In genomic region chr6:14798996-14799588, GRCh38 we compare ENCODE assay signal across 20 cellular contexts.
"Had no signal": no experiment of that assay in that cellular context is flagged by ENCODE, and none has a peak within 500 bp of the region (broad histone marks: within the 10 kb centered on the region; RNA-seq: fewer than 3 reads in every experiment).

No MANE protein-coding gene starts in this region.

- H3K27ac ChIP-seq: foreskin keratinocyte, heart left ventricle, pancreas, prostate gland, skin epidermis, upper lobe of left lung, vagina had no signal

- H3K36me3 Mint-ChIP-seq: activated naive CD4-positive, alpha-beta T cell treated with anti-CD3 and anti-CD28 coated beads, Interleukin-2, amount 50 U/mL, for 24 hours; mesothelial cell of epicardium; naive B cell had no signal

- H3K9me3 Mint-ChIP-seq: activated B cell treated with CpG ODN at 0.5 μM for 24 hours; activated T-cell treated with anti-CD3 and anti-CD28 coated beads, Interleukin-2, amount 50 U/mL, for 4 hours; activated T-helper 2 cell treated with anti-CD3 and anti-CD28 coated beads, Interferon-gamma antibody, Interleukin-2, Interleukin-4, amounts not matched to agents 10 μg/mL and 5 μg/mL and 100 μg/mL, durations not matched to agents 14 hours and 24 hours and 36 hours; mesothelial cell of epicardium; nephron progenitor cell had no signal

- H3K4me3 Mint-ChIP-seq: activated B cell treated with CpG ODN at 0.5 μM for 24 hours; activated CD8-positive, alpha-beta T cell treated with anti-CD3 and anti-CD28 coated beads for 36 hours; activated naive CD4-positive, alpha-beta T cell treated with anti-CD3 and anti-CD28 coated beads, Interleukin-2, amount 50 U/mL, for 24 hours; activated naive CD8-positive, alpha-beta T cell treated with anti-CD3 and anti-CD28 coated beads, Interleukin-2, amount 50 U/mL, for 24 hours; activated T-cell treated with anti-CD3 and anti-CD28 coated beads, Interleukin-2, amount 50 U/mL, for 4 hours; mesothelial cell of epicardium; nephron progenitor cell; stimulated activated naive CD8-positive, alpha-beta T cell treated with anti-CD3 and anti-CD28 coated beads, Interleukin-15, amount 100 ng/mL, for 72 hours had no signal

- DNase-seq: activated B cell treated with CpG ODN at 0.5 μM for 24 hours; activated CD4-positive, alpha-beta T cell treated with anti-CD3 and anti-CD28 coated beads, Interleukin-2, amount 50 U/mL, for 1 hour; activated T-cell treated with anti-CD3 and anti-CD28 coated beads, Interleukin-2, amount 50 U/mL, for 4 hours; nephron progenitor cell; stimulated activated CD4-positive, alpha-beta T cell treated with anti-CD3 and anti-CD28 coated beads, Interleukin-12 subunit alpha, Interleukin-12 subunit beta, amount 100 ng/mL, for 4 hours; stimulated activated CD4-positive, alpha-beta T cell treated with anti-CD3 and anti-CD28 coated beads, Interleukin-4, amount 100 ng/mL, for 1 hour had no signal

- H3K9me3 ChIP-seq: pancreas, prostate gland, upper lobe of left lung, vagina had no signal

- H3K27me3 ChIP-seq: foreskin keratinocyte, heart left ventricle, pancreas, upper lobe of left lung, vagina had no signal

- H3K27me3 Mint-ChIP-seq: activated B cell treated with CpG ODN at 0.5 μM for 24 hours; activated CD8-positive, alpha-beta T cell treated with anti-CD3 and anti-CD28 coated beads for 36 hours; activated naive CD4-positive, alpha-beta T cell treated with anti-CD3 and anti-CD28 coated beads, Interleukin-2, amount 50 U/mL, for 24 hours; naive B cell had no signal

- H3K4me1 ChIP-seq: prostate gland had no signal

- H3K27ac Mint-ChIP-seq: activated B cell treated with CpG ODN at 0.5 μM for 24 hours; activated CD8-positive, alpha-beta T cell treated with anti-CD3 and anti-CD28 coated beads for 36 hours; activated naive CD4-positive, alpha-beta T cell treated with anti-CD3 and anti-CD28 coated beads, Interleukin-2, amount 50 U/mL, for 24 hours; activated naive CD8-positive, alpha-beta T cell treated with anti-CD3 and anti-CD28 coated beads, Interleukin-2, amount 50 U/mL, for 24 hours; activated T-helper 2 cell treated with anti-CD3 and anti-CD28 coated beads, Interferon-gamma antibody, Interleukin-2, Interleukin-4, amounts not matched to agents 10 μg/mL and 5 μg/mL and 100 μg/mL, durations not matched to agents 14 hours and 24 hours and 36 hours; mesothelial cell of epicardium had no signal

- H3K36me3 ChIP-seq: heart left ventricle, pancreas, prostate gland, upper lobe of left lung, vagina had no signal

- H3K4me3 ChIP-seq: heart left ventricle, pancreas, prostate gland, skin epidermis, upper lobe of left lung, vagina had no signal
